Comparison of ENCODE assay signal across 19 cellular contexts in genomic region chr16:995783-996182, GRCh38. TPM values are rescaled to one million over a fixed set of nuclear protein-coding genes. Genes with fewer than 3 reads are reported as not detected.
DNase-seq lines count a peak whose midpoint lies in the region; ATAC-seq and TF ChIP-seq lines count a peak whose summit lies in the region.
"Had no signal": no experiment of that assay in that cellular context is flagged by ENCODE, and none has a peak within 500 bp of the region (broad histone marks: within the 10 kb centered on the region; RNA-seq: fewer than 3 reads in every experiment).

No MANE protein-coding gene starts in this region.

- H3K4me1 Mint-ChIP-seq in activated naive CD8-positive, alpha-beta T cell (ENCODE audit: low read depth) = peaks cover 34% of the 10 kb centered on the region
- peaks cover 47% of the 10 kb centered on the region for H3K4me1 Mint-ChIP-seq in activated naive CD8-positive, alpha-beta T cell treated with anti-CD3 and anti-CD28 coated beads, Interleukin-2, amount 50 U/mL, for 24 hours
- peaks cover 36 to 50% (median 49%) of the 10 kb centered on the region in 3 donors for H3K4me1 Mint-ChIP-seq in T-cell
- H3K4me1 Mint-ChIP-seq in endothelial cell (ENCODE audit: unreplicated experiment) = peaks cover 3% of the 10 kb centered on the region
- peaks cover 40% of the 10 kb centered on the region for H3K4me1 Mint-ChIP-seq in stimulated activated effector memory CD8-positive, alpha-beta T cell treated with anti-CD3 and anti-CD28 coated beads, Interleukin-12 subunit alpha, Interleukin-12 subunit beta, amount 100 ng/mL, for 72 hours

- H3K27me3 Mint-ChIP-seq in activated naive CD8-positive, alpha-beta T cell = no peaks in the 10 kb centered on the region
- H3K27me3 Mint-ChIP-seq in activated naive CD8-positive, alpha-beta T cell treated with anti-CD3 and anti-CD28 coated beads, Interleukin-2, amount 50 U/mL, for 24 hours = peaks cover 11% of the 10 kb centered on the region
- H3K27me3 Mint-ChIP-seq in T-cell (no peaks in the 10 kb centered on the region), endothelial cell (ENCODE audit: unreplicated experiment) (peaks cover 4% of the 10 kb centered on the region)

- CTCF ChIA-PET in T-cell (lab: Charles Lee) = no interaction called here

- ATAC-seq in activated naive CD8-positive, alpha-beta T cell treated with anti-CD3 and anti-CD28 coated beads, Interleukin-2, amount 50 U/mL, for 24 hours = no peak
- ATAC-seq in T-cell (replicated peaks in 1 of 4) (no peak), GM21619 (IDR thresholded peaks at IDR 0.05; ENCODE audit: unreplicated experiment) (no peak)
- ATAC-seq in stimulated activated effector memory CD8-positive, alpha-beta T cell treated with anti-CD3 and anti-CD28 coated beads, Interleukin-12 subunit alpha, Interleukin-12 subunit beta, amount 100 ng/mL, for 72 hours = no peak
- ATAC-seq: A549 had no signal

- peaks cover 3% of the 10 kb centered on the region for H3K36me3 Mint-ChIP-seq in activated naive CD8-positive, alpha-beta T cell
- peaks cover 3% of the 10 kb centered on the region for H3K36me3 Mint-ChIP-seq in activated naive CD8-positive, alpha-beta T cell treated with anti-CD3 and anti-CD28 coated beads, Interleukin-2, amount 50 U/mL, for 24 hours (ENCODE audit: low read depth)
- no peaks in the 10 kb centered on the region for H3K36me3 Mint-ChIP-seq in T-cell
- H3K36me3 Mint-ChIP-seq in endothelial cell (ENCODE audit: low read depth, unreplicated experiment) = peaks cover 13% of the 10 kb centered on the region
- no peaks in the 10 kb centered on the region for H3K36me3 Mint-ChIP-seq in stimulated activated effector memory CD8-positive, alpha-beta T cell treated with anti-CD3 and anti-CD28 coated beads, Interleukin-12 subunit alpha, Interleukin-12 subunit beta, amount 100 ng/mL, for 72 hours

- POLR2A ChIA-PET in T-cell (lab: Charles Lee) = no interaction called here

- peaks cover 4% of the 10 kb centered on the region for H3K9me3 Mint-ChIP-seq in activated naive CD8-positive, alpha-beta T cell (ENCODE audit: low read depth)
- H3K9me3 Mint-ChIP-seq in activated naive CD8-positive, alpha-beta T cell treated with anti-CD3 and anti-CD28 coated beads, Interleukin-2, amount 50 U/mL, for 24 hours = no peaks in the 10 kb centered on the region
- H3K9me3 Mint-ChIP-seq in T-cell (no peaks in the 10 kb centered on the region), endothelial cell (ENCODE audit: unreplicated experiment) (peaks cover 8% of the 10 kb centered on the region)
- H3K9me3 Mint-ChIP-seq in stimulated activated effector memory CD8-positive, alpha-beta T cell treated with anti-CD3 and anti-CD28 coated beads, Interleukin-12 subunit alpha, Interleukin-12 subunit beta, amount 100 ng/mL, for 72 hours = no peaks in the 10 kb centered on the region

- H3K27ac Mint-ChIP-seq in activated naive CD8-positive, alpha-beta T cell = peak overlapping the region; percentile 41
- H3K27ac Mint-ChIP-seq in activated naive CD8-positive, alpha-beta T cell treated with anti-CD3 and anti-CD28 coated beads, Interleukin-2, amount 50 U/mL, for 24 hours = no peak overlapping the region
- peak overlapping the region; percentile 96 to 98 for H3K27ac Mint-ChIP-seq in T-cell
- H3K27ac Mint-ChIP-seq in endothelial cell (ENCODE audit: unreplicated experiment) = no peak overlapping the region
- no peak overlapping the region for H3K27ac Mint-ChIP-seq in stimulated activated effector memory CD8-positive, alpha-beta T cell treated with anti-CD3 and anti-CD28 coated beads, Interleukin-12 subunit alpha, Interleukin-12 subunit beta, amount 100 ng/mL, for 72 hours

- no peak for TF ChIP-seq CTCF in endothelial cell (IDR thresholded peaks at IDR 0.05; ENCODE audit: unreplicated experiment)

- H3K4me3 Mint-ChIP-seq in activated naive CD8-positive, alpha-beta T cell = peak overlapping the region; percentile 65
- no peak overlapping the region for H3K4me3 Mint-ChIP-seq in activated naive CD8-positive, alpha-beta T cell treated with anti-CD3 and anti-CD28 coated beads, Interleukin-2, amount 50 U/mL, for 24 hours
- peak overlapping the region; percentile 56 to 80 (median 75) for H3K4me3 Mint-ChIP-seq in T-cell
- peak overlapping the region; percentile 81 for H3K4me3 Mint-ChIP-seq in endothelial cell (ENCODE audit: unreplicated experiment)
- H3K4me3 Mint-ChIP-seq in stimulated activated effector memory CD8-positive, alpha-beta T cell treated with anti-CD3 and anti-CD28 coated beads, Interleukin-12 subunit alpha, Interleukin-12 subunit beta, amount 100 ng/mL, for 72 hours = peak overlapping the region; percentile 71

- no peak for DNase-seq in activated naive CD8-positive, alpha-beta T cell treated with anti-CD3 and anti-CD28 coated beads, Interleukin-2, amount 50 U/mL, for 24 hours
- DNase-seq in T-cell = no peak
- DNase-seq in endothelial cell (ENCODE audit: low spot score) = no peak
- DNase-seq in stimulated activated effector memory CD8-positive, alpha-beta T cell treated with anti-CD3 and anti-CD28 coated beads, Interleukin-12 subunit alpha, Interleukin-12 subunit beta, amount 100 ng/mL, for 72 hours (ENCODE audit: low spot score in 2 of 2) = no peak
- no peak for DNase-seq in NCI-H524 (lab: John Stamatoyannopoulos, UW)
- DNase-seq in activated CD4-positive, alpha-beta T cell treated with anti-CD3 and anti-CD28 coated beads, Interleukin-2, amount 50 U/mL, for 48 hours = no peak
- DNase-seq: DMS 273 treated with DMSO at 0.1 percent for 48 hours, HCEC 1CT, MM.1S, NCI-H1694 treated with DMSO at 0.1 percent for 48 hours, NCI-H510A, NCI-H82, SHP77, SK-N-SH had no signal

RNA-seq across cellular contexts. Expression of gene SOX8, which starts 14.2 kb away (rescaled TPM):
- total RNA-seq in T-cell (1 to 10 TPM; 4.7 to 5.9 (median 5.1) TPM), endothelial cell (ENCODE audit: unreplicated experiment) (4.3 TPM)
- total RNA-seq: HT1080, RPMI7951 had no signal

RNA-seq across cellular contexts. Expression of gene LMF1, which starts 25.0 kb away (rescaled TPM):
- total RNA-seq in T-cell = 10 to 100 TPM; 46.6 to 59.4 (median 51.1) TPM
- total RNA-seq in endothelial cell (ENCODE audit: unreplicated experiment) = 21.7 TPM
- total RNA-seq: HT1080 had no signal

Comparison
In these comparisons a context has a peak if more than half of its experiments do, and no peak if none do; other contexts are left out.
1. H3K27ac Mint-ChIP-seq: peak in activated naive CD8-positive, alpha-beta T cell (single experiment) and T-cell (2 of 2); none in activated naive CD8-positive, alpha-beta T cell treated with anti-CD3 and anti-CD28 coated beads, Interleukin-2, amount 50 U/mL, for 24 hours (single experiment), endothelial cell (single experiment) and stimulated activated effector memory CD8-positive, alpha-beta T cell treated with anti-CD3 and anti-CD28 coated beads, Interleukin-12 subunit alpha, Interleukin-12 subunit beta, amount 100 ng/mL, for 72 hours (single experiment).